In genomic region chr17:82974136-82974952, GRCh38 we compare ENCODE assay signal across 26 cellular contexts.
A peak's percentile ranks its signal among the peaks of the same experiment; 100 is the strongest.
DNase-seq lines count a peak whose midpoint lies in the region; ATAC-seq, FAIRE-seq and TF ChIP-seq lines count a peak whose summit lies in the region.
"Had no signal": no experiment of that assay in that cellular context is flagged by ENCODE, and none has a peak within 500 bp of the region (broad histone marks: within the 10 kb centered on the region; RNA-seq: fewer than 3 reads in every experiment).

No MANE protein-coding gene starts in this region.

- H3K9me3 Mint-ChIP-seq in neural progenitor cell (no peaks in the 10 kb centered on the region), osteocyte (ENCODE audit: unreplicated experiment) (no peaks in the 10 kb centered on the region)
- H3K9me3 Mint-ChIP-seq: activated CD8-positive, alpha-beta T cell treated with anti-CD3 and anti-CD28 coated beads for 36 hours; immature natural killer cell; T-helper 2 cell treated with Interferon-gamma antibody and Interleukin-4, amounts not matched to agents 5 μg/mL and 100 μg/mL, for 36 hours had no signal

- no peak overlapping the region for H3K9ac ChIP-seq in neural progenitor cell

- H3K4me3 Mint-ChIP-seq in neural progenitor cell = no peak overlapping the region
- no peak overlapping the region for H3K4me3 Mint-ChIP-seq in osteocyte (ENCODE audit: unreplicated experiment)
- H3K4me3 Mint-ChIP-seq: activated CD8-positive, alpha-beta T cell treated with anti-CD3 and anti-CD28 coated beads for 36 hours; immature natural killer cell; T-helper 2 cell treated with Interferon-gamma antibody and Interleukin-4, amounts not matched to agents 5 μg/mL and 100 μg/mL, for 36 hours had no signal

- H3K27ac ChIP-seq in right atrium auricular region = no peak overlapping the region
- H3K27ac ChIP-seq in neural progenitor cell = no peak overlapping the region
- H3K27ac ChIP-seq: cardiac muscle cell, dorsolateral prefrontal cortex, heart right ventricle, lower lobe of right lung, neutrophil, Peyer's patch, SJSA1, WERI-Rb-1 had no signal

- no peak overlapping the region for H3K4me2 ChIP-seq in neural progenitor cell

- H3K27me3 Mint-ChIP-seq in neural progenitor cell (ENCODE audit: insufficient read depth, low read depth) = peaks cover 3% of the 10 kb centered on the region
- H3K27me3 Mint-ChIP-seq in osteocyte (ENCODE audit: unreplicated experiment) = no peaks in the 10 kb centered on the region
- H3K27me3 Mint-ChIP-seq: activated CD8-positive, alpha-beta T cell treated with anti-CD3 and anti-CD28 coated beads for 36 hours had no signal

- peaks cover 5% of the 10 kb centered on the region for H3K36me3 Mint-ChIP-seq in neural progenitor cell
- no peaks in the 10 kb centered on the region for H3K36me3 Mint-ChIP-seq in osteocyte (ENCODE audit: unreplicated experiment)
- H3K36me3 Mint-ChIP-seq: immature natural killer cell had no signal

- TF ChIP-seq POLR2A in GM12891 (IDR thresholded peaks at IDR 0.05; ENCODE audit: low read depth, low read length) = no peak

- TF ChIP-seq CTCF in right atrium auricular region (IDR thresholded peaks at IDR 0.05) (no peak), neural progenitor cell (IDR thresholded peaks at IDR 0.05) (no peak), osteocyte (IDR thresholded peaks at IDR 0.05) (no peak)

- no peak overlapping the region for H2AFZ ChIP-seq in neural progenitor cell (replicated peaks)

- FAIRE-seq in GM12891 (lab: Jason Lieb, UNC) = no peak

- H3K4me1 ChIP-seq in right atrium auricular region (no peaks in the 10 kb centered on the region), neural progenitor cell (no peaks in the 10 kb centered on the region)
- H3K4me1 ChIP-seq: BE2C, Caco-2, HAP-1, SJSA1 had no signal

- H3F3A ChIP-seq in neural progenitor cell (ENCODE audit: low read depth) = no peaks in the 10 kb centered on the region

- peak overlapping the region; percentile 57 for H3K27ac Mint-ChIP-seq in neural progenitor cell
- H3K27ac Mint-ChIP-seq in osteocyte (ENCODE audit: unreplicated experiment) = no peak overlapping the region
- H3K27ac Mint-ChIP-seq: activated CD8-positive, alpha-beta T cell treated with anti-CD3 and anti-CD28 coated beads for 36 hours; T-helper 2 cell treated with Interferon-gamma antibody and Interleukin-4, amounts not matched to agents 5 μg/mL and 100 μg/mL, for 36 hours had no signal

- H4K20me1 ChIP-seq in neural progenitor cell (ENCODE audit: low read depth) = no peaks in the 10 kb centered on the region

- no peak overlapping the region for H3K4me3 ChIP-seq in right atrium auricular region
- no peak overlapping the region for H3K4me3 ChIP-seq in neural progenitor cell
- H3K4me3 ChIP-seq: cardiac muscle cell, dorsolateral prefrontal cortex, HAP-1, heart right ventricle, lower lobe of right lung, Peyer's patch, SJSA1 had no signal

- DNase-seq in right atrium auricular region (ENCODE audit: low spot score) (peak; percentile 43), left cardiac atrium (no peak), neural progenitor cell (ENCODE audit: low spot score) (no peak), GM12891 (ENCODE audit: insufficient read length, low spot score) (no peak), osteocyte (ENCODE audit: extremely low spot score, unreplicated experiment) (no peak)
- DNase-seq: activated CD8-positive, alpha-beta T cell treated with anti-CD3 and anti-CD28 coated beads for 36 hours; activated naive CD4-positive, alpha-beta T cell; activated T-cell treated with anti-CD3 and anti-CD28 coated beads, Interleukin-2, amount 50 U/mL, for 1 hour; BE2C; Caco-2; DND-41; heart right ventricle; immature natural killer cell; lower lobe of right lung; NCI-H524 treated with DMSO at 0.1 percent for 48 hours; Peyer's patch; WERI-Rb-1 had no signal

- H3K36me3 ChIP-seq in right atrium auricular region (no peaks in the 10 kb centered on the region), neural progenitor cell (no peaks in the 10 kb centered on the region)
- H3K36me3 ChIP-seq: BE2C, cardiac muscle cell, HAP-1, heart right ventricle, lower lobe of right lung, neutrophil, Peyer's patch, SJSA1, WERI-Rb-1 had no signal

- no peaks in the 10 kb centered on the region for H3K79me2 ChIP-seq in neural progenitor cell (ENCODE audit: low read depth)

- H3K4me1 Mint-ChIP-seq in neural progenitor cell (no peaks in the 10 kb centered on the region), osteocyte (ENCODE audit: unreplicated experiment) (peaks cover 4% of the 10 kb centered on the region)

- H3K27me3 ChIP-seq in right atrium auricular region (no peaks in the 10 kb centered on the region), neural progenitor cell (no peaks in the 10 kb centered on the region)
- H3K27me3 ChIP-seq: BE2C, cardiac muscle cell, dorsolateral prefrontal cortex, heart right ventricle, neutrophil, Peyer's patch, SJSA1 had no signal

- intact Hi-C loops in left cardiac atrium (cut with DNase I) = no loop called here

- ATAC-seq in left cardiac atrium (no peak), esophagus mucosa (peak; percentile 18), GM21825 (IDR thresholded peaks at IDR 0.05; ENCODE audit: unreplicated experiment) (no peak), GM21390 (IDR thresholded peaks at IDR 0.05; ENCODE audit: unreplicated experiment) (no peak)
- ATAC-seq: activated CD8-positive, alpha-beta T cell treated with anti-CD3 and anti-CD28 coated beads for 36 hours had no signal

- no peaks in the 10 kb centered on the region for H3K9me3 ChIP-seq in right atrium auricular region
- no peaks in the 10 kb centered on the region for H3K9me3 ChIP-seq in neural progenitor cell (ENCODE audit: low read depth)
- H3K9me3 ChIP-seq: BE2C, Caco-2, HAP-1, heart right ventricle, lower lobe of right lung, neutrophil, Peyer's patch, SJSA1 had no signal

TF ChIP-seq in GM12891, 5 proteins besides CTCF, POLR2A, EP300 and RAD21:
- TF ChIP-seq SPI1 (IDR thresholded peaks at IDR 0.05; ENCODE audit: low read depth, low read length) = no peak
